22 cellular contexts compared by ENCODE assay signal in the genomic region with DNA sequence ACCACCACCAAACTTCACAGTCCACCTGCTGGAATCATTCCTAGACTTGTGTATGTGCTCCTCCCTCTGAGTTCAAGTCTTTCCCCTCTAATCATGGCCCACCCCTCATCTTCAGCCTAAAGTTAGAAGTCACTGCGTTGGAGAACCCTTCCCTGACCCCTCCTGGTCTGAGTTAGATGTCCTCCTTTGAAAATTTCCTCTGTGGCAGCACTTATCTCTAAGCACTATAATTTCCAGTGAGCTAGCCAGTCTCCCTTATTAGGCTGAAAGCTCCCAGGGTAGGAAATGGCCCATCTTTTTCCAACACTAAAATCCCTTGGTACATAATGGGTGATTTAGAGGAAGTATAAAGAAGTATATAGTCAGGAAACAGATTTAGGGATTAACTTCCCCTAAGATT.
"Had no signal": no experiment of that assay in that cellular context is flagged by ENCODE, and none has a peak within 500 bp of the region (broad histone marks: within the 10 kb centered on the region; RNA-seq: fewer than 3 reads in every experiment).

No MANE protein-coding gene starts in this region.

- DNase-seq: activated B cell treated with CpG ODN at 0.5 μM for 24 hours; activated CD4-positive, alpha-beta T cell treated with anti-CD3 and anti-CD28 coated beads for 1 hour; activated CD4-positive, alpha-beta T cell treated with anti-CD3 and anti-CD28 coated beads, Interleukin-2, amount 10 ng/mL, durations not matched to agents 24 days and 14 days; activated CD4-positive, alpha-beta T cell treated with anti-CD3 and anti-CD28 coated beads, Interleukin-2, amount 50 U/mL, for 48 hours; activated CD8-positive, alpha-beta memory T cell treated with anti-CD3 and anti-CD28 coated beads, Interleukin-2, amount 50 U/mL, for 4 hours; activated naive CD4-positive, alpha-beta T cell; aorta; IMR-90; Kasumi-1; KBM-7; NCI-H1048; NCI-H1930; NCI-H2171; NCI-H345; NCI-H510A; NCI-H526 treated with DMSO at 0.1 percent for 48 hours; RPMI8226; SHP77 treated with DMSO at 0.1 percent for 48 hours; T-helper 17 cell; T-helper 9 cell had no signal

- H3K9me3 Mint-ChIP-seq: activated B cell treated with CpG ODN at 0.5 μM for 24 hours; activated CD4-positive, alpha-beta T cell treated with anti-CD3 and anti-CD28 coated beads, Interleukin-2, amount 10 ng/mL, durations not matched to agents 24 days and 14 days; activated naive CD4-positive, alpha-beta T cell treated with anti-CD3 and anti-CD28 coated beads, Interleukin-2, amount 50 U/mL, for 24 hours; central memory CD8-positive, alpha-beta T cell had no signal

- H3K27me3 Mint-ChIP-seq: activated B cell treated with CpG ODN at 0.5 μM for 24 hours; activated naive CD4-positive, alpha-beta T cell treated with anti-CD3 and anti-CD28 coated beads, Interleukin-2, amount 50 U/mL, for 24 hours; central memory CD8-positive, alpha-beta T cell; T-helper 17 cell had no signal

- H3K4me3 Mint-ChIP-seq: activated B cell treated with CpG ODN at 0.5 μM for 24 hours; activated CD4-positive, alpha-beta T cell treated with anti-CD3 and anti-CD28 coated beads, Interleukin-2, amount 10 ng/mL, durations not matched to agents 24 days and 14 days; activated naive CD4-positive, alpha-beta T cell treated with anti-CD3 and anti-CD28 coated beads, Interleukin-2, amount 50 U/mL, for 24 hours; central memory CD8-positive, alpha-beta T cell; T-helper 17 cell had no signal

- ATAC-seq: T-helper 17 cell had no signal

- H3K27ac Mint-ChIP-seq: activated B cell treated with CpG ODN at 0.5 μM for 24 hours; activated CD4-positive, alpha-beta T cell treated with anti-CD3 and anti-CD28 coated beads, Interleukin-2, amount 10 ng/mL, durations not matched to agents 24 days and 14 days; activated naive CD4-positive, alpha-beta T cell treated with anti-CD3 and anti-CD28 coated beads, Interleukin-2, amount 50 U/mL, for 24 hours; T-helper 17 cell had no signal
